Comparison of ENCODE assay signal across 1 cellular context in the genomic region with DNA sequence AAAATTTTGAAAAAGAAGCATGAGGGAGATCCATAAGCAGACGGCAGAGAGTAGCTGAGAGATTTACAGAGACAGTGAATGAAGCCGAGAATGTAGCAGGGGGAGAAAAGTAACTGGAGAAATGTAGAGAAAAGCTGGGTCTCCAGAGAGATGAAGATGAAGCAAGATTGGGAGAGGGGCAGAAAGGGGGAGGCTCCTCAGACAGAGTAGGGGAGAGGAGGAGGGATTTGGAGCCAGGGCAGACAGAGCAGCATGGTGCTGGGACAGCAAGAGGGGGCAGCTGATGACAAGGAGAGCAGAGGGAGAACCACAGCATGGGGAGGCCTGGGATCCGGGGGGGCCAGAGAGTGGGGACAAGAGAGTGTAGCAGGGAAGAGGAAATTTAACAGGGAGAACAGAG.
TF ChIP-seq lines count a peak whose summit lies in the region.

No MANE protein-coding gene starts in this region.

TF ChIP-seq in HepG2, 621 proteins besides CTCF, POLR2A, EP300 and RAD21:
- no peak for TF ChIP-seq KMT2A (CRISPR knock-in tag; IDR thresholded peaks at IDR 0.05)
